ENCODE assay signal across 1 cellular context in the genomic region with DNA sequence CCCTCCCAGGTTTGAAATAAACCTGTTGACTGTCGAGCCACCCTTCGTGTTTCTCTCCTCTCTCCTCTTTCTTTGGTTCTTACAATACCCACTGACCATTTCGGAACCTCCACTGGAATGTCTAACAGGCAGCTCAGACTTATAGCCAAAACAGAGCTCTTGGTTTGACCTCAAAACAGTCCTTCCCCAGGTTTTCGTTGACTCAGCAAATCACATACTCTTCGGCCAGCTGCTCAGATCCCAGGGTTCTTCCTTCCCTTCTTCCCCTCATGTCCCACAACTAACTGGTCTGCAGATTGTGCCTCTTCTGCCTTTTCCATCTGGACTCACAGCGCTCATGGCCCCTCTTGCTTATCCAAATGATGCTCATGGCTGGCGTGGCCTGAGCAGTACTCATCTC.
TF ChIP-seq lines count a peak whose summit lies in the region.

No MANE protein-coding gene starts in this region.

TF ChIP-seq in H1, 55 proteins besides CTCF, POLR2A, EP300 and RAD21:
- TF ChIP-seq EZH2 (IDR thresholded peaks at IDR 0.05; ENCODE audit: low read depth, low read length, severe bottlenecking) (no peak), MAFK (IDR thresholded peaks at IDR 0.05; ENCODE audit: low read depth, low read length) (peak; percentile 73)
